19 cellular contexts compared by ENCODE assay signal in genomic region chr7:151549644-151550043, GRCh38. TPM values are rescaled to one million over a fixed set of nuclear protein-coding genes. Genes with fewer than 3 reads are reported as not detected.
DNase-seq lines count a peak whose midpoint lies in the region; ATAC-seq, FAIRE-seq and TF ChIP-seq lines count a peak whose summit lies in the region.
"Had no signal": no experiment of that assay in that cellular context is flagged by ENCODE, and none has a peak within 500 bp of the region (broad histone marks: within the 10 kb centered on the region; RNA-seq: fewer than 3 reads in every experiment).

No MANE protein-coding gene starts in this region.

- H3K9me3 ChIP-seq in A549 (no peaks in the 10 kb centered on the region), BLaER1 (no peaks in the 10 kb centered on the region)

- no peak for TF ChIP-seq POLR2A in A549 (IDR thresholded peaks at IDR 0.05; ENCODE audit: low read length)

- no peaks in the 10 kb centered on the region for H3K4me1 Mint-ChIP-seq in activated T-helper 1 cell treated with anti-CD3 and anti-CD28 coated beads, Interleukin-12 subunit alpha, Interleukin-12 subunit beta, Interleukin-2, Interleukin-4 antibody, amounts not matched to agents 30 ng/mL and 10 ng/mL and 1 ng/mL, durations not matched to agents 14 hours and 24 hours and 36 hours (ENCODE audit: low read depth)
- H3K4me1 Mint-ChIP-seq in osteocyte (ENCODE audit: unreplicated experiment): peaks cover 13% of the 10 kb centered on the region
- H3K4me1 Mint-ChIP-seq: B cell had no signal

- POLR2A ChIA-PET in A549 (lab: Yijun Ruan, JAX): no interaction called here

- intact Hi-C loops in activated T-helper 1 cell treated with anti-CD3 and anti-CD28 coated beads, Interleukin-12 subunit alpha, Interleukin-12 subunit beta, Interleukin-2, Interleukin-4 antibody, amounts not matched to agents 30 ng/mL and 10 ng/mL and 1 ng/mL, durations not matched to agents 14 hours and 24 hours and 36 hours (cut with micrococcal nuclease): no loop called here

- CTCF ChIA-PET in A549 (lab: Yijun Ruan, JAX): interaction anchor here (0.9 kb wide), 1 partner anchor 12 kb away, joined by 3 read pairs; no protein-coding TSS in a partner anchor

- H4K20me1 ChIP-seq in BLaER1: no peaks in the 10 kb centered on the region

- no peaks in the 10 kb centered on the region for H3K27me3 ChIP-seq in BLaER1

- H3K36me3 ChIP-seq in BLaER1: no peaks in the 10 kb centered on the region

- H3K36me3 Mint-ChIP-seq in activated T-helper 1 cell treated with anti-CD3 and anti-CD28 coated beads, Interleukin-12 subunit alpha, Interleukin-12 subunit beta, Interleukin-2, Interleukin-4 antibody, amounts not matched to agents 30 ng/mL and 10 ng/mL and 1 ng/mL, durations not matched to agents 14 hours and 24 hours and 36 hours (ENCODE audit: low read depth): no peaks in the 10 kb centered on the region
- no peaks in the 10 kb centered on the region for H3K36me3 Mint-ChIP-seq in osteocyte (ENCODE audit: unreplicated experiment)
- H3K36me3 Mint-ChIP-seq: CD4-positive, alpha-beta memory T cell had no signal

- H3K4me1 ChIP-seq in A549 (peaks cover 20% of the 10 kb centered on the region), BLaER1 (peaks cover 79% of the 10 kb centered on the region)

- no peak for FAIRE-seq in A549 (lab: Jason Lieb, UNC)
- FAIRE-seq: GM12878, GM19239 had no signal

- TF ChIP-seq EP300 in A549 (IDR thresholded peaks at IDR 0.05): no peak

- no peak for TF ChIP-seq RAD21 in A549 (conservative IDR thresholded peaks at IDR 0.05 in 1 of 2, IDR thresholded peaks at IDR 0.05 in 1 of 2)

- H3K27ac Mint-ChIP-seq in activated T-helper 1 cell treated with anti-CD3 and anti-CD28 coated beads, Interleukin-12 subunit alpha, Interleukin-12 subunit beta, Interleukin-2, Interleukin-4 antibody, amounts not matched to agents 30 ng/mL and 10 ng/mL and 1 ng/mL, durations not matched to agents 14 hours and 24 hours and 36 hours: peak overlapping the region; percentile 21
- H3K27ac Mint-ChIP-seq in osteocyte (ENCODE audit: unreplicated experiment): no peak overlapping the region
- H3K27ac Mint-ChIP-seq: B cell, GM23338, H9 had no signal

- no peak overlapping the region for H3K9ac ChIP-seq in BLaER1

- H3K4me3 ChIP-seq in A549 (no peak overlapping the region), BLaER1 (no peak overlapping the region)
- H3K4me3 ChIP-seq: GM12878, GM23338 had no signal

- no peak overlapping the region for H3K4me3 Mint-ChIP-seq in activated T-helper 1 cell treated with anti-CD3 and anti-CD28 coated beads, Interleukin-12 subunit alpha, Interleukin-12 subunit beta, Interleukin-2, Interleukin-4 antibody, amounts not matched to agents 30 ng/mL and 10 ng/mL and 1 ng/mL, durations not matched to agents 14 hours and 24 hours and 36 hours
- no peak overlapping the region for H3K4me3 Mint-ChIP-seq in osteocyte (ENCODE audit: unreplicated experiment)
- H3K4me3 Mint-ChIP-seq: B cell; CD4-positive, alpha-beta memory T cell; GM23338; H9 had no signal

- H3K27ac ChIP-seq in A549 (peak overlapping the region in 1 of 2 experiments; percentile 34; a peak in 1 of 6 replicates), BLaER1 (peak overlapping the region; percentile 62; the same call in 1 of the 2 replicates)

- H3K9me3 Mint-ChIP-seq in activated T-helper 1 cell treated with anti-CD3 and anti-CD28 coated beads, Interleukin-12 subunit alpha, Interleukin-12 subunit beta, Interleukin-2, Interleukin-4 antibody, amounts not matched to agents 30 ng/mL and 10 ng/mL and 1 ng/mL, durations not matched to agents 14 hours and 24 hours and 36 hours: no peaks in the 10 kb centered on the region
- no peaks in the 10 kb centered on the region for H3K9me3 Mint-ChIP-seq in osteocyte (ENCODE audit: unreplicated experiment)
- H3K9me3 Mint-ChIP-seq: GM23338, H9 had no signal

- DNase-seq in A549 (ENCODE audit: low read depth in 1 of 2, low spot score in 1 of 2) (no peak), osteocyte (ENCODE audit: extremely low spot score, unreplicated experiment) (peak; percentile 25), HPDE6-E6E7 (ENCODE audit: extremely low spot score) (no peak), activated gamma-delta T cell treated with Interleukin-2 at 50 U/mL for 16 hours (no peak)
- DNase-seq in activated T-helper 1 cell treated with anti-CD3 and anti-CD28 coated beads, Interleukin-12 subunit alpha, Interleukin-12 subunit beta, Interleukin-2, Interleukin-4 antibody, amounts not matched to agents 30 ng/mL and 10 ng/mL and 1 ng/mL, durations not matched to agents 14 hours and 24 hours and 36 hours (ENCODE audit: low spot score): no peak
- DNase-seq: C1 segment of cervical spinal cord; Calu3; CD4-positive, alpha-beta memory T cell; COR-L47; DMS79; EL; GDM1; H9 had no signal

- no peak for ATAC-seq in A549
- ATAC-seq: GM12878, GM23338, HCT116 had no signal

- TF ChIP-seq CTCF in A549 (IDR thresholded peaks at IDR 0.05) (no peak), osteocyte (IDR thresholded peaks at IDR 0.05) (no peak)

- 86% methylated on average over 6 of the region's 6 CpGs for WGBS in A549 (ENCODE audit: missing lambda C conversion rate)

- H3K27me3 Mint-ChIP-seq in activated T-helper 1 cell treated with anti-CD3 and anti-CD28 coated beads, Interleukin-12 subunit alpha, Interleukin-12 subunit beta, Interleukin-2, Interleukin-4 antibody, amounts not matched to agents 30 ng/mL and 10 ng/mL and 1 ng/mL, durations not matched to agents 14 hours and 24 hours and 36 hours (ENCODE audit: insufficient read depth): peaks cover 15% of the 10 kb centered on the region
- H3K27me3 Mint-ChIP-seq in osteocyte (ENCODE audit: unreplicated experiment): no peaks in the 10 kb centered on the region

- no peak overlapping the region for H3K4me2 ChIP-seq in A549
- peak overlapping the region; percentile 70 for H3K4me2 ChIP-seq in BLaER1
- H3K4me2 ChIP-seq: GM23338 had no signal

TF ChIP-seq in A549, 52 proteins besides CTCF, POLR2A, EP300 and RAD21:
- TF ChIP-seq BCL3 (IDR thresholded peaks at IDR 0.05) (no peak), ZNF302 (CRISPR knock-in tag; IDR thresholded peaks at IDR 0.05) (no peak), ZFP36 (IDR thresholded peaks at IDR 0.05; ENCODE audit: borderline replicate concordance, partially characterized antibody) (no peak), SMC3 (IDR thresholded peaks at IDR 0.05) (no peak), BHLHE40 (IDR thresholded peaks at IDR 0.05; ENCODE audit: low read depth, low read length) (no peak), NPAS2 (CRISPR knock-in tag; IDR thresholded peaks at IDR 0.05; ENCODE audit: borderline replicate concordance) (no peak), MAFK (IDR thresholded peaks at IDR 0.05; ENCODE audit: partially characterized antibody) (peak; percentile 11), RCOR1 (IDR thresholded peaks at IDR 0.05; ENCODE audit: low read depth, low read length) (no peak)

RNA-seq across cellular contexts. Expression of gene RHEB, which starts 29.9 kb away (rescaled TPM):
- polyA plus RNA-seq in A549 (2011; rRNA removed) (148 and 198 TPM in 2 replicates), A549 (2017; fragmentation: RNase III; extraction: RNeasy Plus Mini Kit Qiagen cat#74134 plus additional on column Dnase treatment) (102 to 112 TPM (median 110 TPM) in 3 replicates)
- polyA plus RNA-seq in A549 (2012; cell fraction: cytosol; rRNA removed): 61.9 and 65.5 TPM in 2 replicates
- 27.8 and 48.0 TPM in 2 replicates for polyA plus RNA-seq in A549 (2012; cell fraction: nucleus; rRNA removed)
- 15.0 and 17.8 TPM in 2 replicates for polyA minus RNA-seq in A549 (2011; rRNA and poly(A)+ RNA removed)
- total RNA-seq in activated T-helper 1 cell treated with anti-CD3 and anti-CD28 coated beads, Interleukin-12 subunit alpha, Interleukin-12 subunit beta, Interleukin-2, Interleukin-4 antibody, amounts not matched to agents 30 ng/mL and 10 ng/mL and 1 ng/mL, durations not matched to agents 14 hours and 24 hours and 36 hours: 62.5 and 65.5 TPM in 2 replicates
- total RNA-seq in osteocyte: 97.2 and 97.7 TPM in 2 replicates
